In genomic region chr21:33849839-33850238, GRCh38 we compare ENCODE assay signal across 20 cellular contexts.
"Had no signal": no experiment of that assay in that cellular context is flagged by ENCODE, and none has a peak within 500 bp of the region (broad histone marks: within the 10 kb centered on the region; RNA-seq: fewer than 3 reads in every experiment).

No MANE protein-coding gene starts in this region.

- H3K27me3 ChIP-seq: adrenal gland, left lung, neural progenitor cell, transverse colon had no signal

- H3K9me3 ChIP-seq: adrenal gland, left lung, transverse colon had no signal

- ATAC-seq: left lung; naive thymus-derived CD8-positive, alpha-beta T cell; sciatic nerve; stimulated activated naive B cell treated with anti-CD40 and anti-IgM and Interleukin-4, amounts not matched to agents 10 μg/mL and 1 μg/mL and 100 μg/mL, for 72 hours had no signal

- H3K27ac Mint-ChIP-seq: activated naive CD8-positive, alpha-beta T cell; activated T-cell treated with anti-CD3 and anti-CD28 coated beads, Interleukin-2, amount 50 U/mL, for 24 hours; activated T-helper 2 cell treated with anti-CD3 and anti-CD28 coated beads, Interferon-gamma antibody, Interleukin-2, Interleukin-4, amounts not matched to agents 10 μg/mL and 5 μg/mL and 100 μg/mL, durations not matched to agents 14 hours and 24 hours and 36 hours; neural progenitor cell; stimulated activated naive B cell treated with anti-CD40 and anti-IgM and Interleukin-4, amounts not matched to agents 10 μg/mL and 1 μg/mL and 100 μg/mL, for 72 hours had no signal

- H3K27ac ChIP-seq: adrenal gland, coronary artery, left lung, neural progenitor cell, transverse colon, VCaP had no signal

- H3K9ac ChIP-seq: neural progenitor cell had no signal

- H3K4me3 ChIP-seq: adrenal gland, coronary artery, left lung, lung, neural progenitor cell, smooth muscle cell, transverse colon had no signal

- H3K4me1 ChIP-seq: left lung, neural progenitor cell had no signal

- H3K9me3 Mint-ChIP-seq: activated T-helper 2 cell treated with anti-CD3 and anti-CD28 coated beads, Interferon-gamma antibody, Interleukin-2, Interleukin-4, amounts not matched to agents 10 μg/mL and 5 μg/mL and 100 μg/mL, durations not matched to agents 14 hours and 24 hours and 36 hours had no signal

- H3K27me3 Mint-ChIP-seq: activated naive CD8-positive, alpha-beta T cell; activated T-cell treated with anti-CD3 and anti-CD28 coated beads, Interleukin-2, amount 50 U/mL, for 24 hours had no signal

- H3K4me1 Mint-ChIP-seq: naive thymus-derived CD8-positive, alpha-beta T cell had no signal

- H3K4me2 ChIP-seq: neural progenitor cell, smooth muscle cell had no signal

- H3K36me3 ChIP-seq: adrenal gland, left lung, neural progenitor cell, transverse colon had no signal

- H2AFZ ChIP-seq: neural progenitor cell had no signal

- H3K4me3 Mint-ChIP-seq: activated naive CD8-positive, alpha-beta T cell; activated T-cell treated with anti-CD3 and anti-CD28 coated beads, Interleukin-2, amount 50 U/mL, for 24 hours; naive thymus-derived CD8-positive, alpha-beta T cell; neural progenitor cell; stimulated activated naive B cell treated with anti-CD40 and anti-IgM and Interleukin-4, amounts not matched to agents 10 μg/mL and 1 μg/mL and 100 μg/mL, for 72 hours had no signal

- DNase-seq: activated CD4-positive, CD25-positive, alpha-beta regulatory T cell treated with anti-CD3 and anti-CD28 coated beads, Interleukin-2, amount 50 U/mL, for 72 hours; activated naive CD4-positive, alpha-beta T cell; activated T-cell treated with anti-CD3 and anti-CD28 coated beads, Interleukin-2, amount 50 U/mL, for 24 hours; adrenal gland; cerebellar nuclear complex; left lung; naive thymus-derived CD8-positive, alpha-beta T cell; stimulated activated CD4-positive, alpha-beta T cell treated with anti-CD3 and anti-CD28 coated beads, Interleukin-2, amount 100 ng/mL, for 48 hours; stimulated activated CD8-positive, alpha-beta memory T cell treated with anti-CD3 and anti-CD28 coated beads, Interleukin-4, amount 100 ng/mL, for 48 hours; stimulated activated naive B cell treated with anti-CD40 and anti-IgM and Interleukin-4, amounts not matched to agents 10 μg/mL and 1 μg/mL and 100 μg/mL, for 72 hours; T-helper 2 cell; transverse colon had no signal
